ENCODE assay signal across 28 cellular contexts in genomic region chr2:55139305-55139704, GRCh38.
"Had no signal": no experiment of that assay in that cellular context is flagged by ENCODE, and none has a peak within 500 bp of the region (broad histone marks: within the 10 kb centered on the region; RNA-seq: fewer than 3 reads in every experiment).

No MANE protein-coding gene starts in this region.

- H2AFZ ChIP-seq: hepatocyte had no signal

- H3K4me3 Mint-ChIP-seq: activated CD4-positive, alpha-beta T cell treated with anti-CD3 and anti-CD28 coated beads, Interleukin-2, amount 10 ng/mL, durations not matched to agents 7 days and 5 days; activated CD8-positive, alpha-beta memory T cell treated with anti-CD3 and anti-CD28 coated beads, Interleukin-2, amount 10 ng/mL, durations not matched to agents 7 days and 5 days; activated CD8-positive, alpha-beta T cell treated with anti-CD3 and anti-CD28 coated beads for 36 hours; activated naive CD8-positive, alpha-beta T cell treated with anti-CD3 and anti-CD28 coated beads for 36 hours; natural killer cell treated with Interleukin-12 subunit alpha and Interleukin-12 subunit beta and Interleukin-15 and Interleukin-18, amount 100 ng/mL, for 72 hours had no signal

- H3K27ac ChIP-seq: adrenal gland, hepatocyte, neutrophil, thyroid gland, upper lobe of right lung had no signal

- H3K27me3 ChIP-seq: adrenal gland, gastroesophageal sphincter, hepatocyte, neutrophil, thyroid gland, upper lobe of right lung had no signal

- DNase-seq: activated CD4-positive, alpha-beta T cell treated with anti-CD3 and anti-CD28 coated beads for 1 hour; activated CD4-positive, alpha-beta T cell treated with anti-CD3 and anti-CD28 coated beads, Interleukin-2, amount 10 ng/mL, durations not matched to agents 7 days and 5 days; activated CD8-positive, alpha-beta memory T cell treated with anti-CD3 and anti-CD28 coated beads, Interleukin-2, amount 10 ng/mL, durations not matched to agents 7 days and 5 days; activated CD8-positive, alpha-beta T cell treated with anti-CD3 and anti-CD28 coated beads for 36 hours; activated naive CD4-positive, alpha-beta T cell; activated naive CD8-positive, alpha-beta T cell treated with anti-CD3 and anti-CD28 coated beads for 36 hours; activated T-cell treated with anti-CD3 and anti-CD28 coated beads, Interleukin-2, amount 50 U/mL, for 48 hours; adrenal gland; central memory CD4-positive, alpha-beta T cell; dermis blood vessel endothelial cell; effector memory CD4-positive, alpha-beta T cell; islet precursor cell; left cardiac atrium; left ventricle myocardium superior; mucosa of descending colon; stimulated activated CD4-positive, alpha-beta T cell treated with anti-CD3 and anti-CD28 coated beads, Interleukin-12 subunit alpha, Interleukin-12 subunit beta, amount 100 ng/mL, for 4 hours; stimulated activated CD4-positive, alpha-beta T cell treated with anti-CD3 and anti-CD28 coated beads, Interleukin-4, amount 100 ng/mL, for 1 hour; stimulated activated naive CD8-positive, alpha-beta T cell treated with anti-CD3 and anti-CD28 coated beads, Interleukin-15, Interleukin-2, amounts not matched to agents 100 U/mL and 50 U/mL, for 24 hours; T-helper 2 cell; thyroid gland; upper lobe of right lung had no signal

- H3K9me3 Mint-ChIP-seq: activated naive CD8-positive, alpha-beta T cell treated with anti-CD3 and anti-CD28 coated beads for 36 hours; natural killer cell treated with Interleukin-12 subunit alpha and Interleukin-12 subunit beta and Interleukin-15 and Interleukin-18, amount 100 ng/mL, for 72 hours had no signal

- H3K79me2 ChIP-seq: hepatocyte had no signal

- H3K27ac Mint-ChIP-seq: activated CD4-positive, alpha-beta T cell treated with anti-CD3 and anti-CD28 coated beads, Interleukin-2, amount 10 ng/mL, durations not matched to agents 7 days and 5 days; activated CD8-positive, alpha-beta memory T cell treated with anti-CD3 and anti-CD28 coated beads, Interleukin-2, amount 10 ng/mL, durations not matched to agents 7 days and 5 days; activated CD8-positive, alpha-beta T cell treated with anti-CD3 and anti-CD28 coated beads for 36 hours; activated naive CD8-positive, alpha-beta T cell treated with anti-CD3 and anti-CD28 coated beads for 36 hours; natural killer cell treated with Interleukin-12 subunit alpha and Interleukin-12 subunit beta and Interleukin-15 and Interleukin-18, amount 100 ng/mL, for 72 hours; progenitor cell of endocrine pancreas had no signal

- ATAC-seq: activated CD8-positive, alpha-beta memory T cell treated with anti-CD3 and anti-CD28 coated beads, Interleukin-2, amount 10 ng/mL, durations not matched to agents 7 days and 5 days; activated CD8-positive, alpha-beta T cell treated with anti-CD3 and anti-CD28 coated beads for 36 hours; gastroesophageal sphincter; left cardiac atrium; left ventricle myocardium superior; natural killer cell treated with Interleukin-12 subunit alpha and Interleukin-12 subunit beta and Interleukin-15 and Interleukin-18, amount 100 ng/mL, for 72 hours; sciatic nerve; stimulated activated naive CD8-positive, alpha-beta T cell treated with anti-CD3 and anti-CD28 coated beads, Interleukin-15, Interleukin-2, amounts not matched to agents 100 U/mL and 50 U/mL, for 24 hours; upper lobe of right lung had no signal

- H3K4me2 ChIP-seq: hepatocyte had no signal

- H3K9me3 ChIP-seq: adrenal gland, gastroesophageal sphincter, mucosa of descending colon, neutrophil, thyroid gland, upper lobe of right lung had no signal

- H3K27me3 Mint-ChIP-seq: activated CD4-positive, alpha-beta T cell treated with anti-CD3 and anti-CD28 coated beads, Interleukin-2, amount 10 ng/mL, durations not matched to agents 7 days and 5 days; activated CD8-positive, alpha-beta memory T cell treated with anti-CD3 and anti-CD28 coated beads, Interleukin-2, amount 10 ng/mL, durations not matched to agents 7 days and 5 days; activated CD8-positive, alpha-beta T cell treated with anti-CD3 and anti-CD28 coated beads for 36 hours; activated naive CD8-positive, alpha-beta T cell treated with anti-CD3 and anti-CD28 coated beads for 36 hours; progenitor cell of endocrine pancreas had no signal

- H3K4me3 ChIP-seq: adrenal gland, gastroesophageal sphincter, hepatocyte, mucosa of descending colon, skin epidermis, thyroid gland, upper lobe of right lung had no signal

- H3K36me3 Mint-ChIP-seq: activated naive CD8-positive, alpha-beta T cell treated with anti-CD3 and anti-CD28 coated beads for 36 hours; natural killer cell treated with Interleukin-12 subunit alpha and Interleukin-12 subunit beta and Interleukin-15 and Interleukin-18, amount 100 ng/mL, for 72 hours had no signal

- H3K36me3 ChIP-seq: adrenal gland, gastroesophageal sphincter, neutrophil, thyroid gland, upper lobe of right lung had no signal
